ENCODE assay signal across 8 cellular contexts in genomic region chr4:37970702-37971101, GRCh38. TPM values are rescaled to one million over a fixed set of nuclear protein-coding genes. Genes with fewer than 3 reads are reported as not detected.
DNase-seq lines count a peak whose midpoint lies in the region; ATAC-seq and TF ChIP-seq lines count a peak whose summit lies in the region.

No MANE protein-coding gene starts in this region.

- CTCF ChIA-PET in Panc1 (lab: Charles Lee): interaction anchor here (0.6 kb wide), 1 partner anchor 269 kb away, joined by 3 read pairs; no protein-coding TSS in a partner anchor

- peak; percentile 21 for DNase-seq in Ammon's horn (ENCODE audit: low spot score)
- no peak for DNase-seq in Panc1 (ENCODE audit: low read depth, low spot score)
- peak; percentile 67 for DNase-seq in glomerular visceral epithelial cell (ENCODE audit: extremely low spot score)
- peak; percentile 89 for DNase-seq in spleen
- DNase-seq in nephron progenitor cell: no peak

- POLR2A ChIA-PET in Panc1 (lab: Charles Lee): no interaction called here

- peak; percentile 55 for ATAC-seq in GM21526 (IDR thresholded peaks at IDR 0.05; ENCODE audit: low FRiP score, unreplicated experiment)
- no peak for ATAC-seq in Panc1
- peak; percentile 78 for ATAC-seq in activated T-helper 17 cell treated with anti-CD3 and anti-CD28 coated beads, Interleukin-2, amount 50 U/mL, for 72 hours (replicated peaks)
- no peak for ATAC-seq in HG03025 (IDR thresholded peaks at IDR 0.05; ENCODE audit: low FRiP score, unreplicated experiment)

- BruUV-seq in Panc1 (replicated peaks; lab: Mats Ljungman, UMichigan): no TSS peak

- H3K27ac ChIP-seq in Panc1 (ENCODE audit: low read length): no peak overlapping the region
- peak overlapping the region in 2 of 8 donors; percentile 12 to 13 for H3K27ac ChIP-seq in spleen

- no peaks in the 10 kb centered on the region for H3K36me3 Mint-ChIP-seq in activated T-helper 17 cell treated with anti-CD3 and anti-CD28 coated beads, Interleukin-2, amount 50 U/mL, for 72 hours (ENCODE audit: low read depth)
- no peaks in the 10 kb centered on the region for H3K36me3 Mint-ChIP-seq in nephron progenitor cell (ENCODE audit: low read depth)

- H3K4me1 ChIP-seq in Panc1 (ENCODE audit: control insufficient read depth, insufficient read depth, low read length) (no peaks in the 10 kb centered on the region), spleen (peaks cover 0 to 33% (median 15%) of the 10 kb centered on the region in 6 donors)

- H3K36me3 ChIP-seq in Panc1 (ENCODE audit: control insufficient read depth, insufficient read depth, low read length) (no peaks in the 10 kb centered on the region), spleen (no peaks in the 10 kb centered on the region)

- no peaks in the 10 kb centered on the region for H3K27me3 Mint-ChIP-seq in activated T-helper 17 cell treated with anti-CD3 and anti-CD28 coated beads, Interleukin-2, amount 50 U/mL, for 72 hours
- peaks cover 5% of the 10 kb centered on the region for H3K27me3 Mint-ChIP-seq in nephron progenitor cell (ENCODE audit: low read depth, poor library complexity)

- H3K27ac Mint-ChIP-seq in activated T-helper 17 cell treated with anti-CD3 and anti-CD28 coated beads, Interleukin-2, amount 50 U/mL, for 72 hours: no peak overlapping the region
- no peak overlapping the region for H3K27ac Mint-ChIP-seq in nephron progenitor cell

- intact Hi-C loops in Panc1 (cut with micrococcal nuclease; ENCODE audit: unreplicated experiment) (no loop called here), spleen (cut with DNase I; ENCODE audit: low total_unique reads) (loop anchor here (10.0 kb wide), 2 partner anchors 54 to 166 kb away; no protein-coding TSS in a partner anchor)

- 13 to 71% (median 30%) methylated on average over 1 of the region's 1 CpG for WGBS in spleen, 5 donors

- no peaks in the 10 kb centered on the region for H3K9me3 Mint-ChIP-seq in activated T-helper 17 cell treated with anti-CD3 and anti-CD28 coated beads, Interleukin-2, amount 50 U/mL, for 72 hours
- H3K9me3 Mint-ChIP-seq in nephron progenitor cell: peaks cover 20% of the 10 kb centered on the region

- H3K4me3 Mint-ChIP-seq in activated T-helper 17 cell treated with anti-CD3 and anti-CD28 coated beads, Interleukin-2, amount 50 U/mL, for 72 hours: no peak overlapping the region
- H3K4me3 Mint-ChIP-seq in nephron progenitor cell: no peak overlapping the region

- TF ChIP-seq POLR2A in spleen (IDR thresholded peaks at IDR 0.05): no peak

- peaks cover 17% of the 10 kb centered on the region for H3K4me1 Mint-ChIP-seq in activated T-helper 17 cell treated with anti-CD3 and anti-CD28 coated beads, Interleukin-2, amount 50 U/mL, for 72 hours
- no peaks in the 10 kb centered on the region for H3K4me1 Mint-ChIP-seq in nephron progenitor cell

- H3K4me3 ChIP-seq in Panc1 (ENCODE audit: low read depth in 2 of 2, low read length in 2 of 2) (no peak overlapping the region), spleen (no peak overlapping the region)

- H3K27me3 ChIP-seq in Panc1 (ENCODE audit: control insufficient read depth, insufficient read depth, low read length) (no peaks in the 10 kb centered on the region), spleen (replicated peaks in 1 of 7) (no peaks in the 10 kb centered on the region)

- in situ Hi-C loops in Panc1 (cut with HindIII; ENCODE audit: low pct_unique_long_range_greater_than_20kb, low sequenced_read_pairs): no loop called here

- TF ChIP-seq CTCF in Panc1 (IDR thresholded peaks at IDR 0.05) (peak; percentile 61), spleen (IDR thresholded peaks at IDR 0.05 in 8 of 11, conservative IDR thresholded peaks at IDR 0.05 in 3 of 11) (peak in 9 of 11 experiments; percentile 31 to 77 (median 63)), nephron progenitor cell (IDR thresholded peaks at IDR 0.05) (no peak)

- H3K9me3 ChIP-seq in Panc1 (ENCODE audit: control insufficient read depth, insufficient read depth, low read depth, low read length): no peaks in the 10 kb centered on the region
- H3K9me3 ChIP-seq in spleen: no peaks in the 10 kb centered on the region

RNA-seq across cellular contexts. Expression of gene PTTG2, which starts 10.5 kb away (rescaled TPM):
- total RNA-seq in Panc1 (2021; ENCODE audit: unreplicated experiment): not detected
- polyA plus RNA-seq in Panc1 (2012; ENCODE audit: insufficient read length): not detected
- under 1 TPM; 0.39 to 0.40 TPM for total RNA-seq in activated T-helper 17 cell treated with anti-CD3 and anti-CD28 coated beads, Interleukin-2, amount 50 U/mL, for 72 hours
- 1 to 10 TPM; 2.3 to 7.5 (median 4.5) TPM for total RNA-seq in spleen
- polyA plus RNA-seq in spleen: 1 to 10 TPM in 1 of 3 donors, under 1 TPM in 2; 0.53 to 1.2 (median 0.83) TPM

Comparison
In these comparisons a context has a peak if more than half of its experiments do, and no peak if none do; other contexts are left out.
1. DNase-seq: peak in Ammon's horn (single experiment), glomerular visceral epithelial cell (single experiment) and spleen (single experiment); none in Panc1 (single experiment) and nephron progenitor cell (single experiment).
2. ATAC-seq: peak in GM21526 (single experiment) and activated T-helper 17 cell treated with anti-CD3 and anti-CD28 coated beads, Interleukin-2, amount 50 U/mL, for 72 hours (single experiment); none in Panc1 (single experiment) and HG03025 (single experiment).